ENCODE assay signal across 11 cellular contexts in the genomic region with DNA sequence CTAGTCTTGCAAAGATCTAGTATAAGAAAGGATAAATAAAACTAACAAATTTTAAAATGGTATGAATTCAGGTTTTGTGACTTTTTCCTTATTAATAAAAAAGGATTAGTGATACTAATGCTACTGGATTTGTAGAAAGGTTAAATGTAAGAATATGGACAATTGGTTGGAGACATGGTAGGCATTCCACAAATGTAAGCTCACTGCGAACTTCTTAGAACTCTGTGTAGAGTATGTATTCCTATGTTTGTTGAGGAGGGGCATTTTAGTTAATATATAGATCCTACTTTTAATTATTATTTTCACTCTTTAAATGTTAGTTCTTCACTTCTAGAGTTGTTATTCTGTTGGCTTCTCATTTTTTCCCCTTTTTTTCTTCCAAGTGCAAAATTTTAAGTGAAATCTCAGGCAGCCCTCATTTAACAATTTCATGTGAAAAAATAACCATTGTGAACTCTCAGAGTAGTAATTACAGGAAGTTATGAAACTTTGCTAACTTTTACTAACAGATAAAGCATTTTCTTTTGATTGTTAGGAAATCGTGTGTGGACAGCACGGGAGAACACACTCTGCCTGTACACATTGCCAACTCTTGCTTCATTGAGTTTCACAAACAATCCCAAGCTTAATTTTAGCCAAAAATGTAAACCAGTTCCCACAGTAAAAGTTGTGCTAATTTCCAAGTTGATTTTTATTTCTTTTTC.
DNase-seq lines count a peak whose midpoint lies in the region; ATAC-seq and TF ChIP-seq lines count a peak whose summit lies in the region.
"Had no signal": no experiment of that assay in that cellular context is flagged by ENCODE, and none has a peak within 500 bp of the region (broad histone marks: within the 10 kb centered on the region; RNA-seq: fewer than 3 reads in every experiment).

No MANE protein-coding gene starts in this region.

- ATAC-seq in Right ventricle myocardium inferior (peak; percentile 81), mucosa of descending colon (peak; percentile 29), aorta (ENCODE audit: low FRiP score) (peak; percentile 84)
- no peak for ATAC-seq in CD4-positive, alpha-beta T cell (ENCODE audit: poor library complexity)

- peaks cover 0 to 7% (median 2%) of the 10 kb centered on the region in 3 donors for H3K27me3 Mint-ChIP-seq in immature natural killer cell (ENCODE audit: low read depth in 3 of 3)
- no peaks in the 10 kb centered on the region for H3K27me3 Mint-ChIP-seq in CD4-positive, alpha-beta T cell

- peaks cover 0 to 30% (median 5%) of the 10 kb centered on the region in 6 donors for H3K9me3 Mint-ChIP-seq in immature natural killer cell
- H3K9me3 Mint-ChIP-seq in CD4-positive, alpha-beta T cell: peaks cover 3% of the 10 kb centered on the region

- DNase-seq in Right ventricle myocardium inferior (ENCODE audit: missing footprints) (no peak), cardiac septum (ENCODE audit: low spot score) (no peak), dermis microvascular lymphatic vessel endothelial cell (ENCODE audit: low read depth in 2 of 2) (peak; percentile 72 to 85), mucosa of descending colon (no peak), aorta (no peak), immature natural killer cell (no peak)
- no peak for DNase-seq in activated naive CD4-positive, alpha-beta T cell (lab: John Stamatoyannopoulos, UW)
- no peak for DNase-seq in CD4-positive, alpha-beta T cell
- DNase-seq: activated CD8-positive, alpha-beta memory T cell treated with anti-CD3 and anti-CD28 coated beads, Interleukin-2, amount 50 U/mL, for 48 hours; NCI-H2171 treated with DMSO at 0.1 percent for 48 hours had no signal

- POLR2A ChIA-PET in CD4-positive, alpha-beta T cell (lab: Charles Lee): no interaction called here

- H3K4me1 Mint-ChIP-seq in immature natural killer cell: no peaks in the 10 kb centered on the region
- no peaks in the 10 kb centered on the region for H3K4me1 Mint-ChIP-seq in CD4-positive, alpha-beta T cell (ENCODE audit: low read depth)

- H3K4me3 Mint-ChIP-seq in immature natural killer cell: no peak overlapping the region
- H3K4me3 Mint-ChIP-seq in CD4-positive, alpha-beta T cell: no peak overlapping the region

- no peak for TF ChIP-seq CTCF in mucosa of descending colon (IDR thresholded peaks at IDR 0.05)
- no peak for TF ChIP-seq CTCF in CD4-positive, alpha-beta T cell (IDR thresholded peaks at IDR 0.05)

- no peaks in the 10 kb centered on the region for H3K9me3 ChIP-seq in mucosa of descending colon
- H3K9me3 ChIP-seq in aorta (ENCODE audit: control insufficient read depth, low read length): no peaks in the 10 kb centered on the region
- H3K9me3 ChIP-seq in CD4-positive, alpha-beta T cell (ENCODE audit: control insufficient read depth, low read length): no peaks in the 10 kb centered on the region
- H3K9me3 ChIP-seq: BLaER1 had no signal

- no peaks in the 10 kb centered on the region for H3K27me3 ChIP-seq in aorta (ENCODE audit: control insufficient read depth in 1 of 2, insufficient read depth in 2 of 2, low read length in 1 of 2)
- H3K27me3 ChIP-seq in CD4-positive, alpha-beta T cell (ENCODE audit: control insufficient read depth, insufficient read depth, low read length): no peaks in the 10 kb centered on the region
- H3K27me3 ChIP-seq: BLaER1 had no signal

- WGBS in aorta, 2 donors: 25 to 31% methylated on average over 3 of the region's 3 CpGs

- peak overlapping the region in 1 of 2 donors; percentile 95 for H3K27ac ChIP-seq in aorta (ENCODE audit: low read depth in 1 of 2, low read length in 2 of 2)
- no peak overlapping the region for H3K27ac ChIP-seq in CD4-positive, alpha-beta T cell (ENCODE audit: low read depth, low read length)
- H3K27ac ChIP-seq: BLaER1 had no signal

- no peaks in the 10 kb centered on the region for H3K36me3 Mint-ChIP-seq in immature natural killer cell
- no peaks in the 10 kb centered on the region for H3K36me3 Mint-ChIP-seq in CD4-positive, alpha-beta T cell (ENCODE audit: low read depth)

- CTCF ChIA-PET in CD4-positive, alpha-beta T cell (lab: Charles Lee): no interaction called here

- no peak overlapping the region for H3K4me3 ChIP-seq in mucosa of descending colon
- H3K4me3 ChIP-seq in aorta (ENCODE audit: low read length in 2 of 2): no peak overlapping the region
- H3K4me3 ChIP-seq: BLaER1 had no signal

- H3K27ac Mint-ChIP-seq in immature natural killer cell: no peak overlapping the region
- no peak overlapping the region for H3K27ac Mint-ChIP-seq in CD4-positive, alpha-beta T cell

- H3K36me3 ChIP-seq in mucosa of descending colon (ENCODE audit: low read depth) (no peaks in the 10 kb centered on the region), aorta (ENCODE audit: control insufficient read depth in 1 of 2, insufficient read depth in 2 of 2, low read length in 1 of 2) (no peaks in the 10 kb centered on the region)
- H3K36me3 ChIP-seq: BLaER1 had no signal

- no peaks in the 10 kb centered on the region for H3K4me1 ChIP-seq in mucosa of descending colon (ENCODE audit: low read depth)
- H3K4me1 ChIP-seq in aorta (ENCODE audit: control insufficient read depth in 1 of 2, insufficient read depth in 2 of 2, low read length in 2 of 2): peaks cover 4 to 5% of the 10 kb centered on the region in 2 donors
- H3K4me1 ChIP-seq: BLaER1 had no signal

- intact Hi-C loops in Right ventricle myocardium inferior (cut with DNase I): loop anchor here (5.0 to 10.0 kb wide), 2 partner anchors 67 to 551 kb away; no protein-coding TSS in a partner anchor
- intact Hi-C loops in cardiac septum (cut with DNase I): loop anchor here (5.0 kb wide), 1 partner anchor 62 kb away; no protein-coding TSS in a partner anchor
- intact Hi-C loops in mucosa of descending colon (cut with DNase I, micrococcal nuclease): loop anchor here in 1 of 2 donors (10.0 kb wide), 1 partner anchor 411 kb away; the partner anchor contains the start of gene RBMS3
- intact Hi-C loops in aorta (cut with DNase I): loop anchor here in 1 of 2 donors (10.0 kb wide), 1 partner anchor 781 kb away; no protein-coding TSS in a partner anchor
- intact Hi-C loops in CD4-positive, alpha-beta T cell (cut with DNase I, micrococcal nuclease): no loop called here

Comparison
In these comparisons a context has a peak if more than half of its experiments do, and no peak if none do; other contexts are left out.
1. DNase-seq: peak in dermis microvascular lymphatic vessel endothelial cell (2 of 2); none in Right ventricle myocardium inferior (single experiment), cardiac septum (single experiment), mucosa of descending colon (0 of 3), aorta (0 of 2), activated naive CD4-positive, alpha-beta T cell (0 of 4), immature natural killer cell (0 of 3) and CD4-positive, alpha-beta T cell (0 of 10).
2. intact Hi-C loops: an anchor here in Right ventricle myocardium inferior (5.0 to 10.0 kb wide) and cardiac septum (5.0 kb wide); none called in CD4-positive, alpha-beta T cell.